Comparison of ENCODE assay signal across 13 cellular contexts in genomic region chr15:67916051-67916374, GRCh38.
DNase-seq lines count a peak whose midpoint lies in the region; ATAC-seq and TF ChIP-seq lines count a peak whose summit lies in the region.
"Had no signal": no experiment of that assay in that cellular context is flagged by ENCODE, and none has a peak within 500 bp of the region (broad histone marks: within the 10 kb centered on the region; RNA-seq: fewer than 3 reads in every experiment).

No MANE protein-coding gene starts in this region.

- H3K27me3 Mint-ChIP-seq in progenitor cell of endocrine pancreas, result no peaks in the 10 kb centered on the region

- H3K9me3 Mint-ChIP-seq in progenitor cell of endocrine pancreas (ENCODE audit: low read depth), result peaks cover 5% of the 10 kb centered on the region

- intact Hi-C loops in left ventricle myocardium inferior (cut with micrococcal nuclease), result no loop called here
- intact Hi-C loops in left cardiac atrium (cut with DNase I), result no loop called here
- intact Hi-C loops in aorta (cut with DNase I), result loop anchor here in 1 of 2 donors (5.0 kb wide), 1 partner anchor 51 kb away; no protein-coding TSS in a partner anchor

- H3K36me3 Mint-ChIP-seq in progenitor cell of endocrine pancreas (ENCODE audit: insufficient read depth), result peaks cover 2% of the 10 kb centered on the region
- H3K36me3 Mint-ChIP-seq: T-cell had no signal

- no peak for ATAC-seq in left cardiac atrium
- ATAC-seq in aorta (ENCODE audit: low FRiP score), result peak; percentile 31
- no peak for ATAC-seq in GM18868 (IDR thresholded peaks at IDR 0.05; ENCODE audit: unreplicated experiment)
- ATAC-seq: T-cell had no signal

- peak overlapping the region; percentile 81 for H3K27ac ChIP-seq in left ventricle myocardium inferior (replicated peaks)
- peak overlapping the region; percentile 19 for H3K27ac ChIP-seq in layer of hippocampus (ENCODE audit: low read depth, low read length)
- peak overlapping the region; percentile 85 to 86 for H3K27ac ChIP-seq in aorta (ENCODE audit: low read depth in 1 of 2, low read length in 2 of 2)

- H3K36me3 ChIP-seq in left ventricle myocardium inferior (no peaks in the 10 kb centered on the region), aorta (ENCODE audit: control insufficient read depth in 1 of 2, insufficient read depth in 2 of 2, low read length in 1 of 2) (no peaks in the 10 kb centered on the region)

- H3K4me3 ChIP-seq in left ventricle myocardium inferior, result no peak overlapping the region
- no peak overlapping the region for H3K4me3 ChIP-seq in aorta (ENCODE audit: low read length in 2 of 2)

- peaks cover 56% of the 10 kb centered on the region for H3K4me1 Mint-ChIP-seq in progenitor cell of endocrine pancreas (ENCODE audit: low read depth)
- H3K4me1 Mint-ChIP-seq: T-cell had no signal

- no peak for TF ChIP-seq CTCF in left ventricle myocardium inferior (IDR thresholded peaks at IDR 0.05; ENCODE audit: borderline replicate concordance)
- no peak for TF ChIP-seq CTCF in progenitor cell of endocrine pancreas (IDR thresholded peaks at IDR 0.05; ENCODE audit: unreplicated experiment)

- H3K27me3 ChIP-seq in left ventricle myocardium inferior (ENCODE audit: low read depth), result no peaks in the 10 kb centered on the region
- no peaks in the 10 kb centered on the region for H3K27me3 ChIP-seq in layer of hippocampus (ENCODE audit: control insufficient read depth, insufficient read depth, low read length)
- no peaks in the 10 kb centered on the region for H3K27me3 ChIP-seq in aorta (ENCODE audit: control insufficient read depth in 1 of 2, insufficient read depth in 2 of 2, low read length in 1 of 2)

- peaks cover 41% of the 10 kb centered on the region for H3K4me1 ChIP-seq in left ventricle myocardium inferior
- H3K4me1 ChIP-seq in aorta (ENCODE audit: control insufficient read depth in 1 of 2, insufficient read depth in 2 of 2, low read length in 2 of 2), result peaks cover 10 to 15% of the 10 kb centered on the region in 2 donors

- peak overlapping the region; percentile 67 for H3K4me3 Mint-ChIP-seq in progenitor cell of endocrine pancreas (ENCODE audit: low read depth)
- H3K4me3 Mint-ChIP-seq: T-cell had no signal

- DNase-seq in left ventricle myocardium inferior (no peak), left cardiac atrium (no peak), progenitor cell of endocrine pancreas (ENCODE audit: low spot score, unreplicated experiment) (no peak), aorta (no peak), DMS114 treated with DMSO at 0.1 percent for 48 hours (lab: John Stamatoyannopoulos, UW; ENCODE audit: unreplicated experiment) (no peak), mucosa of gallbladder (ENCODE audit: low spot score) (no peak)
- DNase-seq: ACHN; activated T-cell treated with anti-CD3 and anti-CD28 coated beads, Interleukin-2, amount 50 U/mL, for 48 hours; amniotic stem cell; MV-4-11; T-cell had no signal

- H3K9me3 ChIP-seq in left ventricle myocardium inferior (replicated peaks), result peaks cover 8% of the 10 kb centered on the region
- no peaks in the 10 kb centered on the region for H3K9me3 ChIP-seq in aorta (ENCODE audit: control insufficient read depth, low read length)

- peak overlapping the region; percentile 96 for H3K27ac Mint-ChIP-seq in progenitor cell of endocrine pancreas
- H3K27ac Mint-ChIP-seq: T-cell had no signal

Comparison
In these comparisons a context has a peak if more than half of its experiments do, and no peak if none do; other contexts are left out.
1. H3K27ac ChIP-seq: peak in every context shown above with its lines; median percentile 86 in aorta; 81 in left ventricle myocardium inferior; 19 in layer of hippocampus.